ENCODE assay signal across 16 cellular contexts in genomic region chr7:1197997-1198632, GRCh38. TPM values are rescaled to one million over a fixed set of nuclear protein-coding genes. Genes with fewer than 3 reads are reported as not detected.
DNase-seq lines count a peak whose midpoint lies in the region; ATAC-seq and TF ChIP-seq lines count a peak whose summit lies in the region.
"Had no signal": no experiment of that assay in that cellular context is flagged by ENCODE, and none has a peak within 500 bp of the region (broad histone marks: within the 10 kb centered on the region; RNA-seq: fewer than 3 reads in every experiment).

No MANE protein-coding gene starts in this region.

- peaks cover 9% of the 10 kb centered on the region for H3K27me3 Mint-ChIP-seq in glutamatergic neuron (ENCODE audit: unreplicated experiment)

- H3K27ac Mint-ChIP-seq in glutamatergic neuron (ENCODE audit: unreplicated experiment) = peak overlapping the region; percentile 90
- H3K27ac Mint-ChIP-seq: memory B cell had no signal

- H3K4me1 Mint-ChIP-seq in glutamatergic neuron (ENCODE audit: low read depth, unreplicated experiment) = peaks cover 10% of the 10 kb centered on the region
- H3K4me1 Mint-ChIP-seq: memory B cell had no signal

- H3K4me3 ChIP-seq in HFF-Myc (replicated peaks; ENCODE audit: low read depth, low read length) (no peak overlapping the region), H7 (ENCODE audit: insufficient read depth, low read depth, low read length) (no peak overlapping the region), tibial nerve (no peak overlapping the region)
- H3K4me3 ChIP-seq: BLaER1 treated with 17β-estradiol and CSF1 and Interleukin-3, amounts not matched to agents 10 nM and 100 nM; prostate gland; thoracic aorta had no signal

- TF ChIP-seq EP300 in tibial nerve (IDR thresholded peaks at IDR 0.05) = no peak

- TF ChIP-seq CTCF in HFF-Myc (IDR thresholded peaks at IDR 0.05; ENCODE audit: low read depth, low read length, missing control alignments) (no peak), glutamatergic neuron (IDR thresholded peaks at IDR 0.05; ENCODE audit: partially characterized antibody, unreplicated experiment) (no peak), tibial nerve (IDR thresholded peaks at IDR 0.05) (no peak)

- no peaks in the 10 kb centered on the region for H3K4me1 ChIP-seq in tibial nerve
- H3K4me1 ChIP-seq: prostate gland had no signal

- 23 to 35% methylated on average over 15 of the region's 15 CpGs for WGBS in tibial nerve, 2 donors

- H3K27ac ChIP-seq in tibial nerve = no peak overlapping the region
- H3K27ac ChIP-seq: BLaER1 treated with 17β-estradiol and CSF1 and Interleukin-3, amounts not matched to agents 10 nM and 100 nM; prostate gland; thoracic aorta had no signal

- DNase-seq in AG08395 (ENCODE audit: low spot score) = peak; percentile 95
- DNase-seq in HFF-Myc (ENCODE audit: extremely low read depth, low read depth) = peak; percentile 62
- no peak for DNase-seq in glutamatergic neuron
- no peak for DNase-seq in activated gamma-delta T cell treated with Interleukin-2 at 50 U/mL for 16 hours
- no peak for DNase-seq in H7
- DNase-seq in tibial nerve (ENCODE audit: low spot score in 2 of 2) = no peak
- DNase-seq: activated CD4-positive, alpha-beta T cell treated with anti-CD3 and anti-CD28 coated beads for 4 hours; hypothalamus; NCI-H1092; NCI-H748 treated with DMSO at 0.1 percent for 48 hours had no signal

- H3K4me3 Mint-ChIP-seq in glutamatergic neuron (ENCODE audit: unreplicated experiment) = peak overlapping the region; percentile 32
- H3K4me3 Mint-ChIP-seq: memory B cell had no signal

- no peaks in the 10 kb centered on the region for H3K36me3 Mint-ChIP-seq in glutamatergic neuron (ENCODE audit: unreplicated experiment)
- H3K36me3 Mint-ChIP-seq: memory B cell had no signal

- H3K9me3 ChIP-seq in tibial nerve = no peaks in the 10 kb centered on the region
- H3K9me3 ChIP-seq: BLaER1 treated with 17β-estradiol and CSF1 and Interleukin-3, amounts not matched to agents 10 nM and 100 nM; prostate gland; thoracic aorta had no signal

- H3K9me3 Mint-ChIP-seq in glutamatergic neuron (ENCODE audit: unreplicated experiment) = peaks cover 4% of the 10 kb centered on the region
- H3K9me3 Mint-ChIP-seq: memory B cell had no signal

- no peak for TF ChIP-seq POLR2A in tibial nerve (IDR thresholded peaks at IDR 0.05)

- peak; percentile 56 for ATAC-seq in SK-N-SH treated with all-trans-retinoic acid at 6 μM for 48 hours
- no peak for ATAC-seq in GM19035 (IDR thresholded peaks at IDR 0.05; ENCODE audit: unreplicated experiment)

- H3K36me3 ChIP-seq in H7 (replicated peaks; ENCODE audit: control insufficient read depth, insufficient read depth, low read length) (no peaks in the 10 kb centered on the region), tibial nerve (no peaks in the 10 kb centered on the region)
- H3K36me3 ChIP-seq: BLaER1 treated with 17β-estradiol and CSF1 and Interleukin-3, amounts not matched to agents 10 nM and 100 nM; prostate gland; thoracic aorta had no signal

- H3K27me3 ChIP-seq in H7 (ENCODE audit: control insufficient read depth, insufficient read depth, low read length) (no peaks in the 10 kb centered on the region), tibial nerve (peaks cover 0 to 84% of the 10 kb centered on the region in 2 donors)
- H3K27me3 ChIP-seq: BLaER1 treated with 17β-estradiol and CSF1 and Interleukin-3, amounts not matched to agents 10 nM and 100 nM had no signal

TF ChIP-seq in SK-N-SH treated with all-trans-retinoic acid at 6 μM for 48 hours, 23 proteins besides CTCF, POLR2A, EP300 and RAD21:
- TF ChIP-seq OSR1 (CRISPR knock-in tag; IDR thresholded peaks at IDR 0.05) = no peak
- TF ChIP-seq TCF4 (CRISPR knock-in tag; IDR thresholded peaks at IDR 0.05; ENCODE audit: borderline replicate concordance) = no peak
- TF ChIP-seq TOX (CRISPR knock-in tag; IDR thresholded peaks at IDR 0.05; ENCODE audit: borderline replicate concordance) = no peak
- TF ChIP-seq SNAI2 (CRISPR knock-in tag; IDR thresholded peaks at IDR 0.05) = no peak
- no peak for TF ChIP-seq CREB5 (CRISPR knock-in tag; IDR thresholded peaks at IDR 0.05; ENCODE audit: low read depth)
- no peak for TF ChIP-seq POU6F1 (CRISPR knock-in tag; IDR thresholded peaks at IDR 0.05; ENCODE audit: borderline replicate concordance, low read depth)
- no peak for TF ChIP-seq ISL1 (CRISPR knock-in tag; IDR thresholded peaks at IDR 0.05)
- no peak for TF ChIP-seq PATZ1 (CRISPR knock-in tag; IDR thresholded peaks at IDR 0.05; ENCODE audit: borderline replicate concordance)
- TF ChIP-seq CSDC2 (CRISPR knock-in tag; IDR thresholded peaks at IDR 0.05) = no peak
- no peak for TF ChIP-seq ZNF70 (CRISPR knock-in tag; IDR thresholded peaks at IDR 0.05)
- TF ChIP-seq TSHZ2 (CRISPR knock-in tag; IDR thresholded peaks at IDR 0.05) = no peak
- no peak for TF ChIP-seq GLIS3 (CRISPR knock-in tag; IDR thresholded peaks at IDR 0.05)
- no peak for TF ChIP-seq ESRRG (CRISPR knock-in tag; IDR thresholded peaks at IDR 0.05)

RNA-seq across cellular contexts. Expression of gene UNCX, which starts 34.6 kb away (rescaled TPM):
- total RNA-seq in glutamatergic neuron (ENCODE audit: unreplicated experiment) (106 TPM), tibial nerve (not detected)
- not detected in 2 replicates for total RNA-seq in H7 (2014; rRNA removed; shearing (Covaris generic))
- total RNA-seq: prostate gland, thoracic aorta had no signal

RNA-seq across cellular contexts. Expression of gene ZFAND2A, which starts 38.1 kb away (rescaled TPM):
- total RNA-seq in glutamatergic neuron (ENCODE audit: unreplicated experiment) = 34.5 TPM
- total RNA-seq in H7 (2014; rRNA removed; shearing (Covaris generic)) = 5.3 and 9.2 TPM in 2 replicates
- 10 to 100 TPM; 29.7 to 36.8 (median 33.7) TPM for total RNA-seq in tibial nerve

Comparison
In these comparisons a context has a peak if more than half of its experiments do, and no peak if none do; other contexts are left out.
1. DNase-seq: peak in AG08395 (single experiment) and HFF-Myc (single experiment); none in glutamatergic neuron (single experiment), activated gamma-delta T cell treated with Interleukin-2 at 50 U/mL for 16 hours (single experiment), H7 (single experiment) and tibial nerve (0 of 2).
2. RNA of gene UNCX, which starts 34.6 kb away (total RNA-seq): 106 TPM in glutamatergic neuron (single experiment); not detected in H7 and not detected in tibial nerve; every median in the first group is over 100 times any median in the second.